Comparison of ENCODE assay signal across 8 cellular contexts in the genomic region with DNA sequence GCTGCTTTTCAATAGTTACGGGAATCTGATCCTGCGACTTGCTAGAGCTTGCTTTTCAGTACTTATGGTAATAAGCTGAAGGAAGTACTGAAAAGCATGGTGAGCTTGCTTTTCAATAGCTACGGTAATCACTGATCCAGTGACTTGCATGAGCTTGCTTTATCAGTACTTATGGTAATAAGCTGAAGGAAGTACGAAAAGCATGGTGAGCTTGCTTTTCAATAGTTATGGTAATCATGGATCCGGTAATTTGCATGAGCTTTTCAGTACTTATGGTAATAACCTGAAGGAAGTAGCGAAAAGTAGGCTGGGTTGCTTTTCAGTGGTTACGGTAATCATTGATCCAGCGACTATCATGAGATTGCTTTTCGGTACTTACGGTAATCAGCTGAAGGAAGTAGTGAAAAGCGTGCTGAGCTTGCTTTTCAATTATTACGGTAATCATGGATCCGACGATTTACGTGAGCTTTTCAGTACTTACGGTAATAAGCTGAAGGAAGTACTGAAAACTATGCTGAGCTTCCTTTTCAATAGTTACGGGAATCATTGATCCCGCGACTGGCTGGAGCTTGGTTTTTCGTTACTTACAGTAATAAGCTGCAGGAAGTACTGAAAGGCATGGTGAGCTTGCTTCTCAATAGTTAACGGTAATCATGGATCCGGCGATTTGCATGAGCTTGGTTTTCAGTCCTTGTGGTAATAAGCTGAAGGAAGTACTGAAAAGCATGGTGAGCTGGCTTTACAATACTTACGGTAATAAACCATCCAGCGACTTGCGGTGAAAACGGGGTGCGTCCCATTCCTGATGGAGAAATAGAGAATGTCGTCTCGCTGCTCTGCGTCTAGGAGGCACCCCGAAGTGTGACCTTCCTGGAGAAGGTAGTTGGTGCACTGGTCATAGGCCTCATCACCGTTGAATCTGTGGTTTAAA. TPM values are rescaled to one million over a fixed set of nuclear protein-coding genes. Genes with fewer than 3 reads are reported as not detected.
A peak's percentile ranks its signal among the peaks of the same experiment; 100 is the strongest.
DNase-seq lines count a peak whose midpoint lies in the region; ATAC-seq and TF ChIP-seq lines count a peak whose summit lies in the region.

No MANE protein-coding gene starts in this region.

- peak overlapping the region; percentile 69 to 77 for H3K4me3 Mint-ChIP-seq in CD14-positive monocyte
- peak overlapping the region; percentile 67 for H3K4me3 Mint-ChIP-seq in activated T-helper 17 cell treated with anti-CD3 and anti-CD28 coated beads, Interleukin-2, amount 50 U/mL, for 72 hours

- H3K4me1 ChIP-seq in HUES48 (ENCODE audit: control insufficient read depth, insufficient read depth, low read length) = no peaks in the 10 kb centered on the region
- H3K4me1 ChIP-seq in neuron (ENCODE audit: insufficient read depth, low read length) = peaks cover 9% of the 10 kb centered on the region

- no peaks in the 10 kb centered on the region for H3K27me3 ChIP-seq in HUES48 (ENCODE audit: control insufficient read depth, insufficient read depth, low read length)
- H3K27me3 ChIP-seq in neuron (ENCODE audit: insufficient read depth, low read length) = no peaks in the 10 kb centered on the region

- H3K4me3 ChIP-seq in HUES48 (ENCODE audit: low read depth, low read length) (peak overlapping the region; percentile 72), neuron (ENCODE audit: low read length) (peak overlapping the region; percentile 47)

- no peak overlapping the region for H3K27ac ChIP-seq in HUES48 (ENCODE audit: low read depth, low read length)

- H3K27ac Mint-ChIP-seq in CD14-positive monocyte = peak overlapping the region in 5 of 7 donors; percentile 44 to 66 (median 46)
- no peak overlapping the region for H3K27ac Mint-ChIP-seq in activated T-helper 17 cell treated with anti-CD3 and anti-CD28 coated beads, Interleukin-2, amount 50 U/mL, for 72 hours

- no peak for TF ChIP-seq CTCF in CD14-positive monocyte (IDR thresholded peaks at IDR 0.05)

- peak; percentile 13 for ATAC-seq in activated T-helper 17 cell treated with anti-CD3 and anti-CD28 coated beads, Interleukin-2, amount 50 U/mL, for 72 hours (replicated peaks)
- ATAC-seq in HG02678 (IDR thresholded peaks at IDR 0.05; ENCODE audit: unreplicated experiment) = no peak
- no peak for ATAC-seq in HG03521 (IDR thresholded peaks at IDR 0.05; ENCODE audit: unreplicated experiment)

- intact Hi-C loops in CD14-positive monocyte (cut with micrococcal nuclease) = loop anchor here (2.0 to 5.0 kb wide), 3 partner anchors 33 to 41 kb away; no protein-coding TSS in a partner anchor

- peaks cover 0 to 6% (median 0%) of the 10 kb centered on the region in 7 donors for H3K9me3 Mint-ChIP-seq in CD14-positive monocyte
- H3K9me3 Mint-ChIP-seq in activated T-helper 17 cell treated with anti-CD3 and anti-CD28 coated beads, Interleukin-2, amount 50 U/mL, for 72 hours = peaks cover 5% of the 10 kb centered on the region

- H3K9me3 ChIP-seq in HUES48 (ENCODE audit: control insufficient read depth, insufficient read depth, low read length) (no peaks in the 10 kb centered on the region), neuron (ENCODE audit: low read length) (no peaks in the 10 kb centered on the region)

- peak overlapping the region; percentile 46 for H3K9ac ChIP-seq in HUES48 (ENCODE audit: low read depth, low read length)

- no peak for DNase-seq in CD14-positive monocyte (ENCODE audit: low spot score)
- DNase-seq in germinal center (ENCODE audit: low spot score) = peak; percentile 28
- no peak for DNase-seq in NOMO-1 treated with dmso at 0.1 percent for 144 hours (lab: John Stamatoyannopoulos, UW; ENCODE audit: unreplicated experiment)

- H3K27me3 Mint-ChIP-seq in CD14-positive monocyte (ENCODE audit: low read depth in 3 of 3) = peaks cover 6 to 10% (median 7%) of the 10 kb centered on the region in 3 donors
- H3K27me3 Mint-ChIP-seq in activated T-helper 17 cell treated with anti-CD3 and anti-CD28 coated beads, Interleukin-2, amount 50 U/mL, for 72 hours = peaks cover 6% of the 10 kb centered on the region

- H3K36me3 ChIP-seq in HUES48 (ENCODE audit: control insufficient read depth, insufficient read depth, low read length) (no peaks in the 10 kb centered on the region), neuron (ENCODE audit: insufficient read depth, low read length) (no peaks in the 10 kb centered on the region)

- H2AFZ ChIP-seq in neuron (ENCODE audit: low read depth, low read length) = peak overlapping the region; percentile 49

- H3K36me3 Mint-ChIP-seq in CD14-positive monocyte = peaks cover 0 to 2% of the 10 kb centered on the region in 2 donors
- no peaks in the 10 kb centered on the region for H3K36me3 Mint-ChIP-seq in activated T-helper 17 cell treated with anti-CD3 and anti-CD28 coated beads, Interleukin-2, amount 50 U/mL, for 72 hours (ENCODE audit: low read depth)

- H3K4me1 Mint-ChIP-seq in CD14-positive monocyte = peaks cover 34% of the 10 kb centered on the region
- H3K4me1 Mint-ChIP-seq in activated T-helper 17 cell treated with anti-CD3 and anti-CD28 coated beads, Interleukin-2, amount 50 U/mL, for 72 hours = peaks cover 11% of the 10 kb centered on the region

RNA-seq across cellular contexts. Expression of gene CRLF2, which starts 6.5 kb away (rescaled TPM):
- under 1 TPM; 0.11 to 0.17 TPM for polyA plus RNA-seq in CD14-positive monocyte
- 1 to 10 TPM in 1 of 2 donors, under 1 TPM in 1; 0.63 to 1.4 TPM for total RNA-seq in activated T-helper 17 cell treated with anti-CD3 and anti-CD28 coated beads, Interleukin-2, amount 50 U/mL, for 72 hours
